In genomic region chr7:121505540-121506182, GRCh38 we compare ENCODE assay signal across 1 cellular context.
TF ChIP-seq lines count a peak whose summit lies in the region.

No MANE protein-coding gene starts in this region.

TF ChIP-seq in WTC11, 78 proteins besides CTCF, POLR2A, EP300 and RAD21 (continued from another document):
- TF ChIP-seq, protein P1, sequence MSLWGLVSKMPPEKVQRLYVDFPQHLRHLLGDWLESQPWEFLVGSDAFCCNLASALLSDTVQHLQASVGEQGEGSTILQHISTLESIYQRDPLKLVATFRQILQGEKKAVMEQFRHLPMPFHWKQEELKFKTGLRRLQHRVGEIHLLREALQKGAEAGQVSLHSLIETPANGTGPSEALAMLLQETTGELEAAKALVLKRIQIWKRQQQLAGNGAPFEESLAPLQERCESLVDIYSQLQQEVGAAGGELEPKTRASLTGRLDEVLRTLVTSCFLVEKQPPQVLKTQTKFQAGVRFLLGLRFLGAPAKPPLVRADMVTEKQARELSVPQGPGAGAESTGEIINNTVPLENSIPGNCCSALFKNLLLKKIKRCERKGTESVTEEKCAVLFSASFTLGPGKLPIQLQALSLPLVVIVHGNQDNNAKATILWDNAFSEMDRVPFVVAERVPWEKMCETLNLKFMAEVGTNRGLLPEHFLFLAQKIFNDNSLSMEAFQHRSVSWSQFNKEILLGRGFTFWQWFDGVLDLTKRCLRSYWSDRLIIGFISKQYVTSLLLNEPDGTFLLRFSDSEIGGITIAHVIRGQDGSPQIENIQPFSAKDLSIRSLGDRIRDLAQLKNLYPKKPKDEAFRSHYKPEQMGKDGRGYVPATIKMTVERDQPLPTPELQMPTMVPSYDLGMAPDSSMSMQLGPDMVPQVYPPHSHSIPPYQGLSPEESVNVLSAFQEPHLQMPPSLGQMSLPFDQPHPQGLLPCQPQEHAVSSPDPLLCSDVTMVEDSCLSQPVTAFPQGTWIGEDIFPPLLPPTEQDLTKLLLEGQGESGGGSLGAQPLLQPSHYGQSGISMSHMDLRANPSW (CRISPR knock-in tag; conservative IDR thresholded peaks at IDR 0.05; ENCODE audit: low read depth) = no peak
- TF ChIP-seq RORB (CRISPR knock-in tag; IDR thresholded peaks at IDR 0.05) (no peak), ZNF138 (CRISPR knock-in tag; conservative IDR thresholded peaks at IDR 0.05) (no peak), ESRRA (CRISPR knock-in tag; IDR thresholded peaks at IDR 0.05; ENCODE audit: borderline replicate concordance) (no peak), IRF2 (CRISPR knock-in tag; IDR thresholded peaks at IDR 0.05; ENCODE audit: borderline replicate concordance, low read depth) (no peak), E2F1 (CRISPR knock-in tag; IDR thresholded peaks at IDR 0.05) (no peak), MAX (CRISPR knock-in tag; IDR thresholded peaks at IDR 0.05) (no peak), AR (CRISPR knock-in tag; IDR thresholded peaks at IDR 0.05) (no peak), CREM (CRISPR knock-in tag; IDR thresholded peaks at IDR 0.05) (no peak), KAT7 (CRISPR knock-in tag; IDR thresholded peaks at IDR 0.05; ENCODE audit: borderline replicate concordance) (no peak), PREB (CRISPR knock-in tag; IDR thresholded peaks at IDR 0.05; ENCODE audit: borderline replicate concordance) (no peak)
